Comparison of ENCODE assay signal across 9 cellular contexts in genomic region chr4:87498446-87498900, GRCh38. TPM values are rescaled to one million over a fixed set of nuclear protein-coding genes. Genes with fewer than 3 reads are reported as not detected.
A peak's percentile ranks its signal among the peaks of the same experiment; 100 is the strongest.
DNase-seq lines count a peak whose midpoint lies in the region; ATAC-seq and TF ChIP-seq lines count a peak whose summit lies in the region.
"Had no signal": no experiment of that assay in that cellular context is flagged by ENCODE, and none has a peak within 500 bp of the region (broad histone marks: within the 10 kb centered on the region; RNA-seq: fewer than 3 reads in every experiment).

No MANE protein-coding gene starts in this region.

- CTCF ChIA-PET in RWPE1 (lab: Yijun Ruan, JAX), result no interaction called here

- peak overlapping the region; percentile 26 for H3K4me3 ChIP-seq in fibroblast of villous mesenchyme (ENCODE audit: low read depth, low read length)

- no peak for TF ChIP-seq CTCF in fibroblast of villous mesenchyme (IDR thresholded peaks at IDR 0.05; ENCODE audit: insufficient read depth, low read depth, low read length)
- no peak for TF ChIP-seq CTCF in RWPE1 (conservative IDR thresholded peaks at IDR 0.05; ENCODE audit: low read depth)

- POLR2A ChIA-PET in RWPE1 (lab: Yijun Ruan, JAX; ENCODE audit: low non-redundant PET), result no interaction called here

- peak; percentile 47 for ATAC-seq in GM19372 (IDR thresholded peaks at IDR 0.05; ENCODE audit: low read depth, unreplicated experiment)
- peak; percentile 42 for ATAC-seq in HG03442 (IDR thresholded peaks at IDR 0.05; ENCODE audit: unreplicated experiment)

- DNase-seq in AG20443 (ENCODE audit: low spot score) (peak; percentile 25), fibroblast of villous mesenchyme (ENCODE audit: low read depth) (peak; percentile 68), DMS153 (lab: John Stamatoyannopoulos, UW) (no peak), RWPE1 (ENCODE audit: low spot score) (no peak), NCI-H1694 treated with DMSO at 0.1 percent for 48 hours (lab: John Stamatoyannopoulos, UW) (no peak), SHP77 treated with DMSO at 0.1 percent for 48 hours (lab: John Stamatoyannopoulos, UW) (no peak)
- DNase-seq: activated B cell treated with CpG ODN at 0.5 μM for 24 hours had no signal

- H3K27ac ChIP-seq in RWPE1, result no peak overlapping the region

RNA-seq across cellular contexts. Expression of gene SPARCL1, which starts 30.7 kb away (rescaled TPM):
- total RNA-seq in fibroblast of villous mesenchyme, result under 0.01 TPM in 1 of 2 replicates, not detected in the other
- total RNA-seq: activated B cell treated with CpG ODN at 0.5 μM for 24 hours had no signal

Comparison
In these comparisons a context has a peak if more than half of its experiments do, and no peak if none do; other contexts are left out.
1. DNase-seq: peak in AG20443 (single experiment) and fibroblast of villous mesenchyme (single experiment); none in DMS153 (single experiment), RWPE1 (single experiment), NCI-H1694 treated with DMSO at 0.1 percent for 48 hours (single experiment) and SHP77 treated with DMSO at 0.1 percent for 48 hours (single experiment).